ENCODE assay signal across 21 cellular contexts in the genomic region with DNA sequence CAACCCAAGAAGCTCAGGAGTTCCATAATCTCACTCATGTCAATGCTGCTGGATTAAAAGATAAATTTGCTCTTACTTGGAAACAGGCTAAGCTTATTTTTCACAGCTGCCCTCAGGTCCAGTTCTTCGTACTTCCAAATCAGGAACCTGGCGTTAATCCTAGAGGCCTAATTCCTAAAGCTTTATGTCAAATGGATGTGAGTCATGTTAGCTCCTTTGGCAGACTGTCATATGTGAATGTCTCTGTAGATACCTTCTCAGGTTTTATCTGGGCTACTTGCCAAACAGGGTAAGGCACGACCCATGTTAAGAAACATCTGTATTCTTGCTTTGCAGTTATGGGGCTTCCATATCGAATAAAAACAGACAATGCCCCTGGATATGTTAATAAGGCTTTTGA.
"Had no signal": no experiment of that assay in that cellular context is flagged by ENCODE, and none has a peak within 500 bp of the region (broad histone marks: within the 10 kb centered on the region; RNA-seq: fewer than 3 reads in every experiment).

No MANE protein-coding gene starts in this region.

- ATAC-seq: T-helper 17 cell had no signal

- FAIRE-seq: endothelial cell of umbilical vein, frontal cortex, keratinocyte had no signal

- H3K27me3 Mint-ChIP-seq: dendritic cell treated with granulocyte-macrophage colony-stimulating factor and Interleukin-4, amounts not matched to agents 40 ng/mL and 50 ng/mL, for 4 days; T-helper 17 cell had no signal

- H3K27ac Mint-ChIP-seq: dendritic cell treated with granulocyte-macrophage colony-stimulating factor and Interleukin-4, amounts not matched to agents 40 ng/mL and 50 ng/mL, for 4 days; mesothelial cell of epicardium; T-helper 17 cell had no signal

- H3K4me3 Mint-ChIP-seq: dendritic cell treated with granulocyte-macrophage colony-stimulating factor and Interleukin-4, amounts not matched to agents 40 ng/mL and 50 ng/mL, for 4 days; mesothelial cell of epicardium; T-helper 17 cell had no signal

- H3K4me1 ChIP-seq: ascending aorta, transverse colon, vagina had no signal

- H3K27me3 ChIP-seq: ascending aorta, transverse colon, vagina had no signal

- H3K9me3 ChIP-seq: ascending aorta, vagina had no signal

- DNase-seq: activated CD4-positive, alpha-beta T cell treated with anti-CD3 and anti-CD28 coated beads for 1 hour; activated CD8-positive, alpha-beta memory T cell treated with anti-CD3 and anti-CD28 coated beads for 24 hours; activated CD8-positive, alpha-beta memory T cell treated with anti-CD3 and anti-CD28 coated beads, Interleukin-2, amount 50 U/mL, for 48 hours; activated effector memory CD4-positive, alpha-beta T cell treated with anti-CD3 and anti-CD28 coated beads, Interleukin-2, amount 50 U/mL, for 16 hours; activated naive CD4-positive, alpha-beta T cell treated with anti-CD3 and anti-CD28 coated beads, Interleukin-2, amount 50 U/mL, for 16 hours; activated T-cell treated with anti-CD3 and anti-CD28 coated beads, Interleukin-2, amount 50 U/mL, for 48 hours; effector CD8-positive, alpha-beta T cell; hypothalamus; retina; stimulated activated naive CD4-positive, alpha-beta T cell treated with Interleukin-2 at 50 U/mL for 16 hours; T-helper 17 cell; transverse colon; WERI-Rb-1 had no signal

- H3K36me3 ChIP-seq: ascending aorta, transverse colon, vagina, WERI-Rb-1 had no signal

- H3K4me3 ChIP-seq: ascending aorta, lung, transverse colon, vagina had no signal

- H3K4me1 Mint-ChIP-seq: mesothelial cell of epicardium, T-helper 17 cell had no signal

- H3K27ac ChIP-seq: ascending aorta, transverse colon, vagina, WERI-Rb-1 had no signal
